Comparison of ENCODE assay signal across 2 cellular contexts in genomic region chr13:67474114-67474513, GRCh38.
TF ChIP-seq lines count a peak whose summit lies in the region.

No MANE protein-coding gene starts in this region.

TF ChIP-seq in HepG2, 621 proteins besides CTCF, POLR2A, EP300 and RAD21:
- TF ChIP-seq BCL6 (CRISPR knock-in tag; IDR thresholded peaks at IDR 0.05) (no peak), MAFF (IDR thresholded peaks at IDR 0.05; ENCODE audit: low read depth, low read length) (peak; percentile 89), MAFK (conservative IDR thresholded peaks at IDR 0.05 in 1 of 2, IDR thresholded peaks at IDR 0.05 in 1 of 2; ENCODE audit: low read length in 2 of 2) (peak; percentile 81 to 93)

TF ChIP-seq in K562, 482 proteins besides CTCF, POLR2A, EP300 and RAD21:
- TF ChIP-seq KLF6 (CRISPR knock-in tag; IDR thresholded peaks at IDR 0.05; ENCODE audit: borderline replicate concordance) (no peak), RBBP5 (IDR thresholded peaks at IDR 0.05; ENCODE audit: borderline replicate concordance, insufficient read depth, low read length, poor library complexity, severe bottlenecking) (no peak), IRF2 (CRISPR knock-in tag; IDR thresholded peaks at IDR 0.05) (no peak), IRF1 (CRISPR knock-in tag; IDR thresholded peaks at IDR 0.05; ENCODE audit: borderline replicate concordance) (no peak), NEUROD1 (IDR thresholded peaks at IDR 0.05; ENCODE audit: borderline replicate concordance, low read depth, low read length, partially characterized antibody) (no peak), MAFK (IDR thresholded peaks at IDR 0.05; ENCODE audit: low read length) (peak; percentile 69), TCF15 (CRISPR knock-in tag; IDR thresholded peaks at IDR 0.05) (no peak), ZFP36 (IDR thresholded peaks at IDR 0.05; ENCODE audit: low read depth, low read length, partially characterized antibody) (no peak), MAFF (IDR thresholded peaks at IDR 0.05; ENCODE audit: low read length) (peak; percentile 70), HDAC8 (tag; IDR thresholded peaks at IDR 0.05) (no peak), XRCC3 (IDR thresholded peaks at IDR 0.05) (no peak), ZNF175 (CRISPR knock-in tag; IDR thresholded peaks at IDR 0.05; ENCODE audit: low read depth) (no peak), ZNF316 (IDR thresholded peaks at IDR 0.05) (peak; percentile 40), SLC30A9 (CRISPR knock-in tag; IDR thresholded peaks at IDR 0.05) (no peak), CHCHD3 (CRISPR knock-in tag; IDR thresholded peaks at IDR 0.05) (no peak), DMBX1 (CRISPR knock-in tag; IDR thresholded peaks at IDR 0.05; ENCODE audit: borderline replicate concordance) (no peak), YBX1 (IDR thresholded peaks at IDR 0.05) (no peak), RAD51 (IDR thresholded peaks at IDR 0.05; ENCODE audit: borderline replicate concordance, low read depth) (no peak), TAF15 (IDR thresholded peaks at IDR 0.05; ENCODE audit: low read depth, low read length) (no peak), GMEB1 (CRISPR knock-in tag; IDR thresholded peaks at IDR 0.05) (no peak)
TF ChIP-seq in K562: peak in this region for 3.
